24 cellular contexts compared by ENCODE assay signal in the genomic region with DNA sequence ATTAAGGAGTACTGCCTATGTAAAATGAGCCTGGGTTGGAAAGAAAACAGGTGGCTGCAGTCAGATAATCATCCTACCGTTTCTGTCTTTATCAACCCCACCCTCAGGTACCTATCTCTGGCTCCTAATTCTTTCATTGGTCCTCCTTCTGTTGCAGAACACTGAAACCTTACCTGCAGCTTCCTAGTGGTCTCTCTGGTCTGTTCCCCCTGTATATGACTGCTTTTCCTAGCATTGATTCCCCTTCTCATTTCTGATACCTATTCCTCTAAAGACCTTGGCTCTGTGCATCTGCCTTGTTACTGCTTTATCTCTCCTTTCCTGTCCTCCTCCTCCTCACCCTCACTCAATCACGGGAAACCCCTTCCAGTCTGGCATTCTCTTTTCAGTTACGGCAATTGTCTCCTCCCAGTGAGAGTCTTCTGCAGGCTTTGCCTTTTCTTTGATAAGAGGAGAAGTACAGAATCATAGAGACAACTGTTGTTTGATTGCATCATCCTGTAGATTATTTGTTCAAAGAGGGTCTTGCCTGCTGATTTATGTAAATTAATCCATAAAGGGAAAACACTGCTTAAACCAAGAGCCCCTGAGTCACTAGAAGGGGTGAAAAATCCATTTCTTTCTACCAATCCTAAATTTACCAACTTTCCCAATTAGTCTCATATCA.
DNase-seq lines count a peak whose midpoint lies in the region; ATAC-seq, FAIRE-seq and TF ChIP-seq lines count a peak whose summit lies in the region.
"Had no signal": no experiment of that assay in that cellular context is flagged by ENCODE, and none has a peak within 500 bp of the region (broad histone marks: within the 10 kb centered on the region; RNA-seq: fewer than 3 reads in every experiment).

No MANE protein-coding gene starts in this region.

- H2BK120ac ChIP-seq in mesendoderm (ENCODE audit: low read depth, low read length), result no peak overlapping the region

- in situ Hi-C loops in HepG2 (cut with HindIII; ENCODE audit: extremely low pct_ligation_motif_present, low pct_unique_long_range_greater_than_20kb), result no loop called here

- TF ChIP-seq EP300 in HepG2 (IDR thresholded peaks at IDR 0.05; ENCODE audit: low read depth in 2 of 2, low read length in 2 of 2), result no peak
- no peak for TF ChIP-seq EP300 in HepG2 (CRISPR knock-in tag; IDR thresholded peaks at IDR 0.05; ENCODE audit: borderline replicate concordance)

- 19% methylated on average over 3 of the region's 3 CpGs for WGBS in HepG2 (ENCODE audit: low lambda C conversion rate)
- 32% methylated on average over 3 of the region's 3 CpGs for WGBS in right lobe of liver (ENCODE audit: insufficient coverage, low coverage, low lambda C conversion rate, missing lambda C conversion rate)
- no CpG with 5 or more reads among the region's 3 CpGs for WGBS in mesendoderm (ENCODE audit: extremely low coverage, insufficient coverage, low lambda C conversion rate)

- H3K18ac ChIP-seq in mesendoderm (ENCODE audit: low read length), result no peak overlapping the region

- no peak for TF ChIP-seq RAD21 in HepG2 (CRISPR knock-in tag; IDR thresholded peaks at IDR 0.05)

- H3K4me1 ChIP-seq in HepG2 (ENCODE audit: insufficient read depth, low read length) (no peaks in the 10 kb centered on the region), right lobe of liver (no peaks in the 10 kb centered on the region), mesendoderm (ENCODE audit: control insufficient read depth, low read depth, low read length) (no peaks in the 10 kb centered on the region)
- H3K4me1 ChIP-seq: HAP-1 had no signal

- no peak overlapping the region for H2AFZ ChIP-seq in HepG2 (ENCODE audit: low read length)

- H3K36me3 ChIP-seq in HepG2 (replicated peaks in 1 of 2; ENCODE audit: control insufficient read depth in 1 of 2, insufficient read depth in 2 of 2, low read length in 2 of 2) (no peaks in the 10 kb centered on the region), right lobe of liver (no peaks in the 10 kb centered on the region), mesendoderm (ENCODE audit: control insufficient read depth, insufficient read depth, low read length) (no peaks in the 10 kb centered on the region)
- H3K36me3 ChIP-seq: HAP-1 had no signal

- no peak overlapping the region for H3K27ac ChIP-seq in HepG2 (ENCODE audit: extremely low read length, insufficient read depth, low read length)
- H3K27ac ChIP-seq in right lobe of liver, result no peak overlapping the region
- H3K27ac ChIP-seq in mesendoderm (ENCODE audit: low read depth, low read length), result no peak overlapping the region
- H3K27ac ChIP-seq: C4-2B had no signal

- TF ChIP-seq CTCF in HepG2 (CRISPR knock-in tag; IDR thresholded peaks at IDR 0.05), result no peak
- no peak for TF ChIP-seq CTCF in right lobe of liver (IDR thresholded peaks at IDR 0.05)

- H3K79me2 ChIP-seq in HepG2 (ENCODE audit: insufficient read depth, low read length), result no peaks in the 10 kb centered on the region
- no peaks in the 10 kb centered on the region for H3K79me2 ChIP-seq in mesendoderm (ENCODE audit: control insufficient read depth, insufficient read depth, low read length)

- TF ChIP-seq POLR2A in HepG2 (IDR thresholded peaks at IDR 0.05; ENCODE audit: insufficient read depth in 1 of 2, low read depth in 2 of 2, low read length in 2 of 2) (no peak), right lobe of liver (IDR thresholded peaks at IDR 0.05) (no peak)

- H3K4me3 ChIP-seq in HepG2 (replicated peaks in 1 of 3; ENCODE audit: insufficient read depth in 1 of 3, low read depth in 2 of 3, low read length in 3 of 3), result no peak overlapping the region
- no peak overlapping the region for H3K4me3 ChIP-seq in right lobe of liver
- H3K4me3 ChIP-seq in mesendoderm (ENCODE audit: low read length), result no peak overlapping the region
- H3K4me3 ChIP-seq: HAP-1 had no signal

- H3K4ac ChIP-seq in mesendoderm (ENCODE audit: low read depth, low read length), result no peak overlapping the region

- ATAC-seq in HepG2 (no peak), right lobe of liver (no peak)

- POLR2A ChIA-PET in HepG2 (lab: Yijun Ruan, JAX), result no interaction called here

- H3K79me1 ChIP-seq in mesendoderm (ENCODE audit: low read length), result no peaks in the 10 kb centered on the region

- intact Hi-C loops in HepG2 (cut with micrococcal nuclease; ENCODE audit: unreplicated experiment) (no loop called here), right lobe of liver (cut with DNase I) (no loop called here)

- no peak for DNase-seq in HepG2 (ENCODE audit: low spot score)
- no peak for DNase-seq in right lobe of liver
- DNase-seq in OCI-M1 (lab: John Stamatoyannopoulos, UW), result peak; percentile 55
- peak; percentile 24 for DNase-seq in mesendoderm
- no peak for DNase-seq in RPMI8226
- no peak for DNase-seq in NCI-H524 treated with DMSO at 0.1 percent for 48 hours (lab: John Stamatoyannopoulos, UW)
- no peak for DNase-seq in globus pallidus (ENCODE audit: low spot score)
- DNase-seq: EL, GF-D8, NCI-H1048, NCI-H1417 treated with DMSO at 0.1 percent for 48 hours, NCI-H187 treated with DMSO at 0.1 percent for 48 hours, NCI-H2107, NCI-H2227 treated with DMSO at 0.1 percent for 48 hours, NCI-H524, NCI-H82, Right ventricle myocardium superior, T-helper 2 cell had no signal

- no peak overlapping the region for H3K9ac ChIP-seq in HepG2 (ENCODE audit: insufficient read depth, low read depth, low read length)
- H3K9ac ChIP-seq in mesendoderm (ENCODE audit: low read length), result no peak overlapping the region

- FAIRE-seq in HepG2 (lab: Jason Lieb, UNC), result no peak
- FAIRE-seq: A204.1, GM19239, HTR-8/SVneo, RCC 7860 had no signal

- H4K5ac ChIP-seq in mesendoderm (ENCODE audit: low read length), result no peak overlapping the region

- CTCF ChIA-PET in HepG2 (lab: Yijun Ruan, JAX; ENCODE audit: low intra/inter-chr PET ratio, low total read pairs), result no interaction called here

- BruUV-seq in HepG2 (replicated peaks; lab: Mats Ljungman, UMichigan), result no TSS peak

- H3K9me3 ChIP-seq in HepG2 (ENCODE audit: low read length) (peaks cover 16% of the 10 kb centered on the region; the same call in 1 of the 2 replicates), right lobe of liver (no peaks in the 10 kb centered on the region)
- H3K9me3 ChIP-seq: HAP-1 had no signal

- no peaks in the 10 kb centered on the region for H4K20me1 ChIP-seq in HepG2 (ENCODE audit: insufficient read depth, low read length)

- H2BK15ac ChIP-seq in mesendoderm (replicated peaks; ENCODE audit: low read depth), result no peak overlapping the region

- H3K23ac ChIP-seq in mesendoderm (ENCODE audit: low read length), result no peak overlapping the region

- no peak overlapping the region for H3K4me2 ChIP-seq in HepG2 (ENCODE audit: low read depth, low read length)
- H3K4me2 ChIP-seq in mesendoderm (ENCODE audit: low read length), result no peak overlapping the region

- H3K56ac ChIP-seq in mesendoderm (ENCODE audit: low read length), result no peak overlapping the region

- H3K27me3 ChIP-seq in HepG2 (ENCODE audit: control insufficient read depth in 1 of 2, insufficient read depth in 2 of 2, low read length in 2 of 2) (no peaks in the 10 kb centered on the region), right lobe of liver (no peaks in the 10 kb centered on the region), mesendoderm (ENCODE audit: insufficient read depth, low read length, poor library complexity) (no peaks in the 10 kb centered on the region)

- H2BK5ac ChIP-seq in mesendoderm (ENCODE audit: low read length), result no peak overlapping the region

- no peak overlapping the region for H4K8ac ChIP-seq in mesendoderm (ENCODE audit: low read depth, low read length)

- no peak overlapping the region for H2AK5ac ChIP-seq in mesendoderm (ENCODE audit: low read length)

TF ChIP-seq in HepG2, 621 proteins besides CTCF, POLR2A, EP300 and RAD21:
- TF ChIP-seq ZFP36L2 (CRISPR knock-in tag; IDR thresholded peaks at IDR 0.05) (no peak), ZNF235 (CRISPR knock-in tag; IDR thresholded peaks at IDR 0.05; ENCODE audit: borderline replicate concordance) (no peak), ZNF556 (CRISPR knock-in tag; IDR thresholded peaks at IDR 0.05; ENCODE audit: borderline replicate concordance) (no peak), TBL1XR1 (IDR thresholded peaks at IDR 0.05; ENCODE audit: borderline replicate concordance, low read length, partially characterized antibody) (no peak), YEATS4 (CRISPR knock-in tag; IDR thresholded peaks at IDR 0.05; ENCODE audit: borderline replicate concordance) (no peak), CEBPB (IDR thresholded peaks at IDR 0.05; ENCODE audit: borderline replicate concordance, low read depth, low read length) (peak; percentile 24; the same call in 1 of the 2 replicates), NFE2L1 (CRISPR knock-in tag; IDR thresholded peaks at IDR 0.05; ENCODE audit: borderline replicate concordance) (no peak), SMAD9 (CRISPR knock-in tag; IDR thresholded peaks at IDR 0.05) (no peak), ZNF780A (CRISPR knock-in tag; IDR thresholded peaks at IDR 0.05) (no peak), HMG20B (CRISPR knock-in tag; conservative IDR thresholded peaks at IDR 0.05) (no peak), ZNF550 (CRISPR knock-in tag; IDR thresholded peaks at IDR 0.05; ENCODE audit: borderline replicate concordance) (no peak), ATF7 (IDR thresholded peaks at IDR 0.05) (peak; percentile 27; the same call in 1 of the 2 replicates), ATF7 (CRISPR knock-in tag; IDR thresholded peaks at IDR 0.05) (no peak)
- TF ChIP-seq, protein P1, sequence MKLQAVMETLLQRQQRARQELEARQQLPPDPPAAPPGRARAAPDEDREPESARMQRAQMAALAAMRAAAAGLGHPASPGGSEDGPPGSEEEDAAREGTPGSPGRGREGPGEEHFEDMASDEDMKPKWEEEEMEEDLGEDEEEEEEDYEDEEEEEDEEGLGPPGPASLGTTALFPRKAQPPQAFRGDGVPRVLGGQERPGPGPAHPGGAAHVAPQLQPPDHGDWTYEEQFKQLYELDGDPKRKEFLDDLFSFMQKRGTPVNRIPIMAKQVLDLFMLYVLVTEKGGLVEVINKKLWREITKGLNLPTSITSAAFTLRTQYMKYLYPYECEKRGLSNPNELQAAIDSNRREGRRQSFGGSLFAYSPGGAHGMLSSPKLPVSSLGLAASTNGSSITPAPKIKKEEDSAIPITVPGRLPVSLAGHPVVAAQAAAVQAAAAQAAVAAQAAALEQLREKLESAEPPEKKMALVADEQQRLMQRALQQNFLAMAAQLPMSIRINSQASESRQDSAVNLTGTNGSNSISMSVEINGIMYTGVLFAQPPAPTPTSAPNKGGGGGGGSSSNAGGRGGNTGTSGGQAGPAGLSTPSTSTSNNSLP (IDR thresholded peaks at IDR 0.05; ENCODE audit: low read depth, low read length), result no peak

Comparison
In these comparisons a context has a peak if more than half of its experiments do, and no peak if none do; other contexts are left out.
1. DNase-seq: peak in OCI-M1 (single experiment) and mesendoderm (single experiment); none in HepG2 (single experiment), right lobe of liver (0 of 3), RPMI8226 (single experiment), NCI-H524 treated with DMSO at 0.1 percent for 48 hours (single experiment) and globus pallidus (single experiment).